ENCODE assay signal across 22 cellular contexts in genomic region chr1:5611431-5611830, GRCh38.
"Had no signal": no experiment of that assay in that cellular context is flagged by ENCODE, and none has a peak within 500 bp of the region (broad histone marks: within the 10 kb centered on the region; RNA-seq: fewer than 3 reads in every experiment).

No MANE protein-coding gene starts in this region.

- DNase-seq: activated CD4-positive, alpha-beta T cell treated with anti-CD3 and anti-CD28 coated beads, Interleukin-2, amount 50 U/mL, for 1 hour; activated CD4-positive, CD25-positive, alpha-beta regulatory T cell treated with anti-CD3 and anti-CD28 coated beads, Interleukin-2, amount 50 U/mL, for 72 hours; activated CD8-positive, alpha-beta memory T cell treated with anti-CD3 and anti-CD28 coated beads, Interleukin-2, amount 50 U/mL, for 4 hours; activated effector memory CD4-positive, alpha-beta T cell treated with anti-CD3 and anti-CD28 coated beads, Interleukin-2, amount 50 U/mL, for 16 hours; activated naive CD4-positive, alpha-beta T cell treated with anti-CD3 and anti-CD28 coated beads, Interleukin-2, amount 50 U/mL, for 16 hours; activated T-cell treated with anti-CD3 and anti-CD28 coated beads, Interleukin-2, amount 50 U/mL, for 48 hours; adrenal gland; dermis blood vessel endothelial cell; heart left ventricle; kidney glomerular epithelial cell; mucosa of descending colon; naive B cell; retina; stimulated activated CD4-positive, alpha-beta T cell treated with anti-CD3 and anti-CD28 coated beads, Interleukin-2, amount 100 ng/mL, for 24 hours; T-helper 2 cell; transverse colon had no signal

- H3K27ac ChIP-seq: adrenal gland, cardiac muscle cell, gastroesophageal sphincter, heart left ventricle, transverse colon, VCaP had no signal

- ATAC-seq: gastroesophageal sphincter, heart left ventricle had no signal

- H3K4me3 Mint-ChIP-seq: memory B cell; naive B cell; neural crest cell; stimulated activated naive CD8-positive, alpha-beta T cell treated with anti-CD3 and anti-CD28 coated beads, Interleukin-15, Interleukin-2, amounts not matched to agents 100 ng/mL and 50 ng/mL, for 24 hours had no signal

- H3K9me3 ChIP-seq: mucosa of descending colon had no signal

- H3K4me1 ChIP-seq: adrenal gland, gastroesophageal sphincter, heart left ventricle, transverse colon had no signal

- H3K4me1 Mint-ChIP-seq: memory B cell, naive B cell, neural crest cell had no signal

- H3K36me3 ChIP-seq: adrenal gland, cardiac muscle cell, gastroesophageal sphincter, heart left ventricle, transverse colon had no signal

- H3K27me3 ChIP-seq: cardiac muscle cell had no signal

- H3K27ac Mint-ChIP-seq: memory B cell; stimulated activated naive CD8-positive, alpha-beta T cell treated with anti-CD3 and anti-CD28 coated beads, Interleukin-15, Interleukin-2, amounts not matched to agents 100 ng/mL and 50 ng/mL, for 24 hours had no signal

- H3K4me3 ChIP-seq: adrenal gland, cardiac muscle cell, gastroesophageal sphincter, heart left ventricle, mucosa of descending colon, transverse colon had no signal
